In genomic region chr21:45397381-45397780, GRCh38 we compare ENCODE assay signal across 27 cellular contexts.
"Had no signal": no experiment of that assay in that cellular context is flagged by ENCODE, and none has a peak within 500 bp of the region (broad histone marks: within the 10 kb centered on the region; RNA-seq: fewer than 3 reads in every experiment).

No MANE protein-coding gene starts in this region.

- H3K27me3 ChIP-seq: suprapubic skin, testis, thyroid gland, tibial artery, tibial nerve, upper lobe of left lung, upper lobe of right lung, uterus, vagina had no signal

- FAIRE-seq: urothelium cell line had no signal

- H3K4me3 ChIP-seq: stomach, suprapubic skin, testis, thoracic aorta, thyroid gland, tibial artery, tibial nerve, transverse colon, upper lobe of left lung, upper lobe of right lung, uterus, vagina had no signal

- H3K9me3 ChIP-seq: suprapubic skin, testis, thyroid gland, tibial artery, upper lobe of left lung, upper lobe of right lung, uterus, vagina had no signal

- H3K36me3 ChIP-seq: stomach, suprapubic skin, thoracic aorta, thyroid gland, tibial artery, tibial nerve, transverse colon, upper lobe of left lung, upper lobe of right lung, uterus, vagina had no signal

- DNase-seq: stimulated activated CD4-positive, alpha-beta T cell treated with anti-CD3 and anti-CD28 coated beads, Interleukin-2, amount 100 ng/mL, for 48 hours; stimulated activated CD4-positive, alpha-beta T cell treated with anti-CD3 and anti-CD28 coated beads, Interleukin-4, amount 100 ng/mL, for 1 hour; stimulated activated CD4-positive, alpha-beta T cell treated with anti-CD3 and anti-CD28 coated beads, Interleukin-4, amount 100 ng/mL, for 24 hours; stimulated activated CD4-positive, alpha-beta T cell treated with anti-CD3 and anti-CD28 coated beads, Interleukin-4, amount 100 ng/mL, for 4 hours; stimulated activated CD8-positive, alpha-beta memory T cell treated with anti-CD3 and anti-CD28 coated beads, Interleukin-4, amount 100 ng/mL, for 48 hours; stimulated activated naive B cell treated with anti-CD40 and anti-IgM and Interleukin-4, amounts not matched to agents 10 μg/mL and 1 μg/mL and 100 μg/mL, for 72 hours; stimulated activated naive CD4-positive, alpha-beta T cell; stimulated activated naive CD4-positive, alpha-beta T cell treated with Interleukin-2 at 50 U/mL for 16 hours; stimulated activated naive CD8-positive, alpha-beta T cell treated with anti-CD3 and anti-CD28 coated beads, Interleukin-15, amount 100 ng/mL, for 72 hours; stimulated activated naive CD8-positive, alpha-beta T cell treated with anti-CD3 and anti-CD28 coated beads, Interleukin-15, Interleukin-2, amounts not matched to agents 100 U/mL and 50 U/mL, for 24 hours; stomach; substantia nigra; testis; thyroid gland; tibial artery; transverse colon; trophoblast cell; upper lobe of left lung; upper lobe of right lung; uterus had no signal

- ATAC-seq: stimulated activated effector memory CD8-positive, alpha-beta T cell treated with anti-CD3 and anti-CD28 coated beads, Interleukin-12 subunit alpha, Interleukin-12 subunit beta, amount 100 ng/mL, for 72 hours; stimulated activated memory B cell treated with anti-CD40 and anti-IgM and Interleukin-4, amounts not matched to agents 10 μg/mL and 1 μg/mL and 100 μg/mL, for 72 hours; stimulated activated naive B cell treated with anti-CD40 and anti-IgM and Interleukin-4, amounts not matched to agents 10 μg/mL and 1 μg/mL and 100 μg/mL, for 72 hours; stimulated activated naive CD8-positive, alpha-beta T cell treated with anti-CD3 and anti-CD28 coated beads, Interleukin-15, amount 100 ng/mL, for 72 hours; stimulated activated naive CD8-positive, alpha-beta T cell treated with anti-CD3 and anti-CD28 coated beads, Interleukin-15, Interleukin-2, amounts not matched to agents 100 U/mL and 50 U/mL, for 24 hours; upper lobe of right lung had no signal

- H3K4me1 ChIP-seq: stomach, testis, thyroid gland, tibial artery, tibial nerve, transverse colon, upper lobe of left lung, upper lobe of right lung, uterus, vagina had no signal

- H3K27ac ChIP-seq: stomach, suprapubic skin, testis, thoracic aorta, thyroid gland, tibial artery, tibial nerve, transverse colon, upper lobe of left lung, upper lobe of right lung, uterus, vagina had no signal
